33 cellular contexts compared by ENCODE assay signal in the genomic region with DNA sequence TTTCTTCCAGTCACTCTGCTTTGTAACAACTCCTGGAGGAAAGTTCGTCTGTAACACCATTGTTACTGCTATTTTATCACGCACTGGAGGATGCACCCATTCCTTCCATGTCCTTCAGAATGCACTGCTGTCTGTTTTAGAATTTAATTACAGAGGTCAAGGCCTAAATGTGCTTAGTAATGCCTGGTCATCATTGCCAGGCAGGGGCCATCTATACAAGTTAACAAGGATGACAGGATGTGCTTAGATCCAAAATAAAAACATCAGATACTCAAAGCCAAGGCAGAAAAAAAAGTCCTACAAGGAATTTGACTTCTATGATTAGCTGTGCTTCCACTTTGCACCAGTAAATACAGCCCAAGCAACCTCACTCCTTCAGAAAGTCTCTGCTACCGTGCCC.
DNase-seq lines count a peak whose midpoint lies in the region; ATAC-seq, FAIRE-seq and TF ChIP-seq lines count a peak whose summit lies in the region.
"Had no signal": no experiment of that assay in that cellular context is flagged by ENCODE, and none has a peak within 500 bp of the region (broad histone marks: within the 10 kb centered on the region; RNA-seq: fewer than 3 reads in every experiment).

No MANE protein-coding gene starts in this region.

- H3K27me3 Mint-ChIP-seq in astrocyte (ENCODE audit: low read depth, unreplicated experiment): no peaks in the 10 kb centered on the region
- H3K27me3 Mint-ChIP-seq in naive thymus-derived CD4-positive, alpha-beta T cell: no peaks in the 10 kb centered on the region
- H3K27me3 Mint-ChIP-seq: activated naive CD8-positive, alpha-beta T cell treated with anti-CD3 and anti-CD28 coated beads, Interleukin-2, amount 50 U/mL, for 24 hours; naive B cell; stimulated activated memory B cell treated with anti-CD40 and anti-IgM and Interleukin-4, amounts not matched to agents 10 μg/mL and 1 μg/mL and 100 μg/mL, for 72 hours; type B pancreatic cell had no signal

- H3K27me3 ChIP-seq in astrocyte (ENCODE audit: insufficient read depth, low read length): no peaks in the 10 kb centered on the region
- H3K27me3 ChIP-seq in fibroblast of lung (ENCODE audit: control insufficient read depth, insufficient read depth, low read length): no peaks in the 10 kb centered on the region
- H3K27me3 ChIP-seq in naive thymus-derived CD4-positive, alpha-beta T cell (ENCODE audit: control insufficient read depth in 2 of 2, insufficient read depth in 2 of 2, low read length in 2 of 2): no peaks in the 10 kb centered on the region
- H3K27me3 ChIP-seq: heart left ventricle had no signal

- H3K9ac ChIP-seq in astrocyte (ENCODE audit: low read length) (no peak overlapping the region), fibroblast of lung (ENCODE audit: insufficient read depth, low read length) (peak overlapping the region; percentile 21)

- no peaks in the 10 kb centered on the region for H3K9me3 ChIP-seq in astrocyte (ENCODE audit: insufficient read depth, low read depth, low read length)
- H3K9me3 ChIP-seq in fibroblast of lung (ENCODE audit: control insufficient read depth, insufficient read depth, low read depth, low read length): no peaks in the 10 kb centered on the region
- no peaks in the 10 kb centered on the region for H3K9me3 ChIP-seq in naive thymus-derived CD4-positive, alpha-beta T cell (ENCODE audit: control insufficient read depth in 2 of 3, low read length in 3 of 3)
- H3K9me3 ChIP-seq: psoas muscle had no signal

- intact Hi-C loops in sciatic nerve (cut with DNase I): no loop called here
- intact Hi-C loops in naive thymus-derived CD4-positive, alpha-beta T cell (cut with micrococcal nuclease): no loop called here

- peaks cover 9% of the 10 kb centered on the region for H3K4me1 ChIP-seq in astrocyte (ENCODE audit: insufficient read depth, low read length)
- peaks cover 12% of the 10 kb centered on the region for H3K4me1 ChIP-seq in fibroblast of lung (ENCODE audit: control insufficient read depth, extremely low read depth, insufficient read depth, low read length)
- no peaks in the 10 kb centered on the region for H3K4me1 ChIP-seq in naive thymus-derived CD4-positive, alpha-beta T cell (ENCODE audit: control insufficient read depth in 2 of 2, insufficient read depth in 2 of 2, low read length in 2 of 2)
- H3K4me1 ChIP-seq: psoas muscle had no signal

- peak overlapping the region; percentile 4 for H3K4me2 ChIP-seq in astrocyte (ENCODE audit: low read length)
- no peak overlapping the region for H3K4me2 ChIP-seq in fibroblast of lung (ENCODE audit: extremely low read depth, insufficient read depth, low read length)

- peak; percentile 18 for ATAC-seq in sciatic nerve
- ATAC-seq in naive thymus-derived CD4-positive, alpha-beta T cell: no peak
- ATAC-seq: activated CD4-positive, CD25-positive, alpha-beta regulatory T cell treated with anti-CD3 and anti-CD28 coated beads, Interleukin-2, amount 50 U/mL, for 24 hours; activated naive CD8-positive, alpha-beta T cell treated with anti-CD3 and anti-CD28 coated beads, Interleukin-2, amount 50 U/mL, for 24 hours; activated T-cell treated with anti-CD3 and anti-CD28 coated beads, Interleukin-2, amount 50 U/mL, for 72 hours; HCT116; left ventricle myocardium superior; Panc1; psoas muscle; stimulated activated memory B cell treated with anti-CD40 and anti-IgM and Interleukin-4, amounts not matched to agents 10 μg/mL and 1 μg/mL and 100 μg/mL, for 72 hours had no signal

- POLR2A ChIA-PET in naive thymus-derived CD4-positive, alpha-beta T cell (lab: Charles Lee): no interaction called here

- H3K36me3 Mint-ChIP-seq in astrocyte (ENCODE audit: low read depth, unreplicated experiment): peaks cover 4% of the 10 kb centered on the region
- no peaks in the 10 kb centered on the region for H3K36me3 Mint-ChIP-seq in naive thymus-derived CD4-positive, alpha-beta T cell
- H3K36me3 Mint-ChIP-seq: IgD-negative memory B cell; naive B cell; stimulated activated memory B cell treated with anti-CD40 and anti-IgM and Interleukin-4, amounts not matched to agents 10 μg/mL and 1 μg/mL and 100 μg/mL, for 72 hours had no signal

- H4K20me1 ChIP-seq in astrocyte (ENCODE audit: insufficient read depth, low read length) (no peaks in the 10 kb centered on the region), fibroblast of lung (ENCODE audit: control insufficient read depth, extremely low read depth, insufficient read depth, low read length) (no peaks in the 10 kb centered on the region)

- FAIRE-seq in HTR-8/SVneo (lab: Jason Lieb, UNC) (peak; percentile 79), astrocyte (lab: Jason Lieb, UNC) (no peak)
- FAIRE-seq: kidney had no signal

- no peaks in the 10 kb centered on the region for H3K36me3 ChIP-seq in astrocyte (ENCODE audit: insufficient read depth, low read length)
- no peaks in the 10 kb centered on the region for H3K36me3 ChIP-seq in fibroblast of lung (ENCODE audit: control insufficient read depth, insufficient read depth, low read length)
- H3K36me3 ChIP-seq in naive thymus-derived CD4-positive, alpha-beta T cell (ENCODE audit: control insufficient read depth in 2 of 3, insufficient read depth in 3 of 3, low read length in 3 of 3): no peaks in the 10 kb centered on the region

- DNase-seq in HTR-8/SVneo (ENCODE audit: insufficient read length, low spot score) (no peak), astrocyte (ENCODE audit: low read depth) (no peak), fibroblast of lung (ENCODE audit: low read depth in 2 of 2) (no peak), sciatic nerve (ENCODE audit: low spot score) (no peak), NCI-H345 (lab: John Stamatoyannopoulos, UW) (no peak)
- no peak for DNase-seq in stimulated activated CD4-positive, alpha-beta T cell treated with anti-CD3 and anti-CD28 coated beads, Interleukin-2, amount 100 ng/mL, for 24 hours
- no peak for DNase-seq in naive thymus-derived CD4-positive, alpha-beta T cell
- DNase-seq: activated CD4-positive, alpha-beta T cell treated with anti-CD3 and anti-CD28 coated beads, Interleukin-2, amount 50 U/mL, for 4 hours; activated naive CD4-positive, alpha-beta T cell; activated naive CD8-positive, alpha-beta T cell treated with anti-CD3 and anti-CD28 coated beads, Interleukin-2, amount 50 U/mL, for 24 hours; activated T-cell treated with anti-CD3 and anti-CD28 coated beads, Interleukin-2, amount 50 U/mL, for 72 hours; C1 segment of cervical spinal cord; COR-L47; DMS53; GF-D8; heart left ventricle; kidney; left ventricle myocardium superior; naive B cell; NCI-H1105; NCI-H1930; NCI-H526; nucleus accumbens; psoas muscle; SHP77 treated with DMSO at 0.1 percent for 48 hours; T-helper 2 cell had no signal

- no peak overlapping the region for H2AFZ ChIP-seq in astrocyte (ENCODE audit: low read depth, low read length)
- no peak overlapping the region for H2AFZ ChIP-seq in fibroblast of lung (ENCODE audit: low read length)

- no peak for TF ChIP-seq CTCF in astrocyte (IDR thresholded peaks at IDR 0.05; ENCODE audit: insufficient read depth, low read depth, low read length)
- no peak for TF ChIP-seq CTCF in fibroblast of lung (conservative IDR thresholded peaks at IDR 0.05 in 1 of 2, IDR thresholded peaks at IDR 0.05 in 1 of 2; ENCODE audit: low read depth in 1 of 2, low read length in 2 of 2)

- no peak overlapping the region for H3K27ac Mint-ChIP-seq in astrocyte (ENCODE audit: unreplicated experiment)
- H3K27ac Mint-ChIP-seq in naive thymus-derived CD4-positive, alpha-beta T cell: no peak overlapping the region
- H3K27ac Mint-ChIP-seq: activated naive CD8-positive, alpha-beta T cell treated with anti-CD3 and anti-CD28 coated beads, Interleukin-2, amount 50 U/mL, for 24 hours; activated T-cell treated with anti-CD3 and anti-CD28 coated beads, Interleukin-2, amount 50 U/mL, for 72 hours; IgD-negative memory B cell; mesothelial cell of epicardium; naive B cell; stimulated activated memory B cell treated with anti-CD40 and anti-IgM and Interleukin-4, amounts not matched to agents 10 μg/mL and 1 μg/mL and 100 μg/mL, for 72 hours; type B pancreatic cell had no signal

- H3K4me3 Mint-ChIP-seq in astrocyte (ENCODE audit: unreplicated experiment): no peak overlapping the region
- no peak overlapping the region for H3K4me3 Mint-ChIP-seq in naive thymus-derived CD4-positive, alpha-beta T cell
- H3K4me3 Mint-ChIP-seq: activated naive CD8-positive, alpha-beta T cell treated with anti-CD3 and anti-CD28 coated beads, Interleukin-2, amount 50 U/mL, for 24 hours; activated T-cell treated with anti-CD3 and anti-CD28 coated beads, Interleukin-2, amount 50 U/mL, for 72 hours; IgD-negative memory B cell; mesothelial cell of epicardium; naive B cell; stimulated activated memory B cell treated with anti-CD40 and anti-IgM and Interleukin-4, amounts not matched to agents 10 μg/mL and 1 μg/mL and 100 μg/mL, for 72 hours; type B pancreatic cell had no signal

- H3K4me3 ChIP-seq in astrocyte (ENCODE audit: insufficient read depth, low read depth, low read length) (no peak overlapping the region), fibroblast of lung (replicated peaks in 1 of 4; ENCODE audit: control extremely low read depth in 1 of 4, insufficient read depth in 1 of 4, low read depth in 3 of 4, low read length in 4 of 4) (no peak overlapping the region)
- no peak overlapping the region for H3K4me3 ChIP-seq in naive thymus-derived CD4-positive, alpha-beta T cell (ENCODE audit: low read length)
- H3K4me3 ChIP-seq: heart left ventricle, psoas muscle had no signal

- H3K27ac ChIP-seq in astrocyte (ENCODE audit: low read depth, low read length): peak overlapping the region; percentile 42
- H3K27ac ChIP-seq in fibroblast of lung (ENCODE audit: insufficient read depth, low read length): peak overlapping the region; percentile 70
- H3K27ac ChIP-seq in naive thymus-derived CD4-positive, alpha-beta T cell (ENCODE audit: low read depth, low read length): no peak overlapping the region
- H3K27ac ChIP-seq: psoas muscle had no signal

- CTCF ChIA-PET in naive thymus-derived CD4-positive, alpha-beta T cell (lab: Charles Lee): no interaction called here

- H3K79me2 ChIP-seq in astrocyte (ENCODE audit: insufficient read depth, low read length) (no peaks in the 10 kb centered on the region), fibroblast of lung (ENCODE audit: control insufficient read depth, insufficient read depth, low read length) (no peaks in the 10 kb centered on the region)

- H3K4me1 Mint-ChIP-seq in astrocyte (ENCODE audit: low read depth, unreplicated experiment): peaks cover 13% of the 10 kb centered on the region
- H3K4me1 Mint-ChIP-seq in naive thymus-derived CD4-positive, alpha-beta T cell: no peaks in the 10 kb centered on the region
- H3K4me1 Mint-ChIP-seq: activated naive CD8-positive, alpha-beta T cell treated with anti-CD3 and anti-CD28 coated beads, Interleukin-2, amount 50 U/mL, for 24 hours; IgD-negative memory B cell; mesothelial cell of epicardium; naive B cell; stimulated activated memory B cell treated with anti-CD40 and anti-IgM and Interleukin-4, amounts not matched to agents 10 μg/mL and 1 μg/mL and 100 μg/mL, for 72 hours had no signal

- peaks cover 12% of the 10 kb centered on the region for H3K9me3 Mint-ChIP-seq in astrocyte (ENCODE audit: unreplicated experiment)
- H3K9me3 Mint-ChIP-seq in naive thymus-derived CD4-positive, alpha-beta T cell: peaks cover 0 to 12% (median 2%) of the 10 kb centered on the region in 11 donors
- H3K9me3 Mint-ChIP-seq: activated T-cell treated with anti-CD3 and anti-CD28 coated beads, Interleukin-2, amount 50 U/mL, for 72 hours; stimulated activated memory B cell treated with anti-CD40 and anti-IgM and Interleukin-4, amounts not matched to agents 10 μg/mL and 1 μg/mL and 100 μg/mL, for 72 hours; type B pancreatic cell had no signal
